22 cellular contexts compared by ENCODE assay signal in genomic region chr14:22648506-22648905, GRCh38. TPM values are rescaled to one million over a fixed set of nuclear protein-coding genes. Genes with fewer than 3 reads are reported as not detected.
"Had no signal": no experiment of that assay in that cellular context is flagged by ENCODE, and none has a peak within 500 bp of the region (broad histone marks: within the 10 kb centered on the region; RNA-seq: fewer than 3 reads in every experiment).

No MANE protein-coding gene starts in this region.

- H3K27me3 Mint-ChIP-seq: activated B cell treated with CpG ODN at 0.5 μM for 24 hours; activated CD4-positive, alpha-beta T cell treated with anti-CD3 and anti-CD28 coated beads, Interleukin-2, amount 10 ng/mL, durations not matched to agents 24 days and 14 days; activated T-helper 17 cell treated with anti-CD3 and anti-CD28 coated beads, Interleukin-2, amount 50 U/mL, for 72 hours; central memory CD8-positive, alpha-beta T cell had no signal

- H3K9me3 ChIP-seq: gastroesophageal sphincter, spleen, testis had no signal

- DNase-seq: activated B cell treated with CpG ODN at 0.5 μM for 24 hours; activated CD4-positive, alpha-beta T cell treated with anti-CD3 and anti-CD28 coated beads, Interleukin-2, amount 10 ng/mL, durations not matched to agents 24 days and 14 days; activated CD8-positive, alpha-beta memory T cell treated with anti-CD3 and anti-CD28 coated beads for 24 hours; activated naive CD4-positive, alpha-beta T cell treated with anti-CD3 and anti-CD28 coated beads for 36 hours; activated T-cell treated with anti-CD3 and anti-CD28 coated beads for 4 hours; effector memory CD8-positive, alpha-beta T cell; erythroblast; spleen; stimulated activated CD4-positive, alpha-beta T cell treated with anti-CD3 and anti-CD28 coated beads, Interleukin-1b, Interleukin-23, amount 100 ng/mL, for 48 hours; testis had no signal

- H3K4me3 ChIP-seq: gastroesophageal sphincter, neural progenitor cell, spleen, testis had no signal

- H3K4me1 ChIP-seq: gastroesophageal sphincter, neural progenitor cell, testis had no signal

- H3K9me3 Mint-ChIP-seq: activated B cell treated with CpG ODN at 0.5 μM for 24 hours; activated CD4-positive, alpha-beta T cell treated with anti-CD3 and anti-CD28 coated beads, Interleukin-2, amount 10 ng/mL, durations not matched to agents 24 days and 14 days; activated naive CD4-positive, alpha-beta T cell treated with anti-CD3 and anti-CD28 coated beads for 36 hours; activated T-helper 17 cell treated with anti-CD3 and anti-CD28 coated beads, Interleukin-2, amount 50 U/mL, for 72 hours; central memory CD8-positive, alpha-beta T cell; effector memory CD8-positive, alpha-beta T cell; mesothelial cell of epicardium; neural progenitor cell; stimulated activated memory B cell treated with anti-CD40 and anti-IgM and Interleukin-4, amounts not matched to agents 10 μg/mL and 1 μg/mL and 100 μg/mL, for 72 hours; T-helper 1 cell treated with Interleukin-12 subunit alpha and Interleukin-12 subunit beta and Interleukin-4 antibody, amounts not matched to agents 30 μg/mL and 1 μg/mL, for 36 hours had no signal

- H3K4me3 Mint-ChIP-seq: activated B cell treated with CpG ODN at 0.5 μM for 24 hours; activated CD4-positive, alpha-beta T cell treated with anti-CD3 and anti-CD28 coated beads, Interleukin-2, amount 10 ng/mL, durations not matched to agents 24 days and 14 days; activated naive CD4-positive, alpha-beta T cell treated with anti-CD3 and anti-CD28 coated beads for 36 hours; activated T-helper 17 cell treated with anti-CD3 and anti-CD28 coated beads, Interleukin-2, amount 50 U/mL, for 72 hours; central memory CD8-positive, alpha-beta T cell; effector memory CD8-positive, alpha-beta T cell; mesothelial cell of epicardium; neural progenitor cell; stimulated activated memory B cell treated with anti-CD40 and anti-IgM and Interleukin-4, amounts not matched to agents 10 μg/mL and 1 μg/mL and 100 μg/mL, for 72 hours; T-helper 1 cell treated with Interleukin-12 subunit alpha and Interleukin-12 subunit beta and Interleukin-4 antibody, amounts not matched to agents 30 μg/mL and 1 μg/mL, for 36 hours had no signal

- H3K27ac ChIP-seq: gastroesophageal sphincter, neural progenitor cell, spleen, testis had no signal

- H3K27me3 ChIP-seq: gastroesophageal sphincter, neural progenitor cell, spleen, testis had no signal

- H3K27ac Mint-ChIP-seq: activated CD4-positive, alpha-beta T cell treated with anti-CD3 and anti-CD28 coated beads, Interleukin-2, amount 10 ng/mL, durations not matched to agents 24 days and 14 days; activated naive CD4-positive, alpha-beta T cell treated with anti-CD3 and anti-CD28 coated beads for 36 hours; activated T-helper 17 cell treated with anti-CD3 and anti-CD28 coated beads, Interleukin-2, amount 50 U/mL, for 72 hours; effector memory CD8-positive, alpha-beta T cell; mesothelial cell of epicardium; neural progenitor cell; stimulated activated memory B cell treated with anti-CD40 and anti-IgM and Interleukin-4, amounts not matched to agents 10 μg/mL and 1 μg/mL and 100 μg/mL, for 72 hours; T-helper 1 cell treated with Interleukin-12 subunit alpha and Interleukin-12 subunit beta and Interleukin-4 antibody, amounts not matched to agents 30 μg/mL and 1 μg/mL, for 36 hours had no signal

- ATAC-seq: activated T-helper 17 cell treated with anti-CD3 and anti-CD28 coated beads, Interleukin-2, amount 50 U/mL, for 72 hours; effector memory CD8-positive, alpha-beta T cell; gastroesophageal sphincter; stimulated activated memory B cell treated with anti-CD40 and anti-IgM and Interleukin-4, amounts not matched to agents 10 μg/mL and 1 μg/mL and 100 μg/mL, for 72 hours had no signal

- H3K4me1 Mint-ChIP-seq: activated B cell treated with CpG ODN at 0.5 μM for 24 hours; activated CD4-positive, alpha-beta T cell treated with anti-CD3 and anti-CD28 coated beads, Interleukin-2, amount 10 ng/mL, durations not matched to agents 24 days and 14 days; activated T-helper 17 cell treated with anti-CD3 and anti-CD28 coated beads, Interleukin-2, amount 50 U/mL, for 72 hours; central memory CD8-positive, alpha-beta T cell; mesothelial cell of epicardium; neural progenitor cell; stimulated activated memory B cell treated with anti-CD40 and anti-IgM and Interleukin-4, amounts not matched to agents 10 μg/mL and 1 μg/mL and 100 μg/mL, for 72 hours had no signal

- H3K36me3 ChIP-seq: gastroesophageal sphincter, neural progenitor cell, spleen had no signal

RNA-seq across cellular contexts. Expression of gene OR6J1, which starts 4.4 kb away (rescaled TPM):
- total RNA-seq: activated B cell treated with CpG ODN at 0.5 μM for 24 hours; activated CD4-positive, alpha-beta T cell treated with anti-CD3 and anti-CD28 coated beads, Interleukin-2, amount 10 ng/mL, durations not matched to agents 24 days and 14 days; activated naive CD4-positive, alpha-beta T cell treated with anti-CD3 and anti-CD28 coated beads for 36 hours; activated T-helper 17 cell treated with anti-CD3 and anti-CD28 coated beads, Interleukin-2, amount 50 U/mL, for 72 hours; kidney epithelial cell; liver; mesothelial cell of epicardium; myocyte; spleen; urinary bladder had no signal
- polyA plus RNA-seq: adipose tissue, liver, spleen, urinary bladder had no signal
